ENCODE assay signal across 1 cellular context in the genomic region with DNA sequence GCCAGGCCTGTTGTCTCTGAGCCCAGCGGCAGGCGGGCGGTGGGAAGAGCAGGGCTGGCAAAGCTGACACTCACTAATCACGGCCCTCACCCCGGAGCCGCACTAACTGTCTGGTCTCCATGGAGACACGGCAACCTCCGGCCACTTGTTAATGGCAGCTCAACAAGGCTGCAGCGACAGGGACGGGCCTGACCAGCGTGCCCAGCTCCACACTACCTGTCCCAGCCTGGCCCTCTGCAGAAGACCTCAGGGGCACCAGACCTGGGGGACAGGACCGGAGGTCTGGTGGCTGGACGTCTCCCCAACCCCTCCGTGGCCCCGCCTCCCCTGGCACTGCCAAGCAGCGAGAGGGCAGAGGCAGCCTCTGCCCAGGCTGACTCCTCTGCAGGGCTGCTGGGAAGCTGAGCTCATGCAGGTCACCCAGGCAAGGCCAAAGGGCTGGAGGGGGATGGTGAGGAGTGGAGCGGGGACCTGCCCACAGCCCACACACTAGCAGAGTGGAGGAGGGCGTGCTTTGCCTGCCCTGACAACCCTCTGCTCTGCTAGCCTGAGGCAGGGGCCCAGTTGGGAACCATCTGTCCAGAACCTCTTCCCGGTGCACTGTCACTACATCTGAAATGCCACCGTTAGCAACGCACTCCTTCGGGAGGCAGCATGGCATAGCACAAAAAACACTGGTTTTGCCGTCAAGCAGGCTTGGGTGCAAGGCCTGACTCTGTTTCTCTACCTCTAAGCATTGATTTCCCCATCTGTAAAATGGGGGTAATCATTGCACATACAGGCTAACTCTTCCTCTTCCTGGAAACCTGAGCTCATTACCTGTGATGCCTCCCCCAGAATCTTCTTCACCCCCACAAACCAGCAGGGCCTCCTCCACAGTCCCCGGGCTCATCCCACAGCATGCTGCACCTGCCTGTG.
TF ChIP-seq lines count a peak whose summit lies in the region.

No MANE protein-coding gene starts in this region.

TF ChIP-seq in endothelial cell of umbilical vein, 7 proteins besides CTCF, POLR2A, EP300 and RAD21 (continued from another document):
- TF ChIP-seq POLR2AphosphoS5 (IDR thresholded peaks at IDR 0.05; ENCODE audit: insufficient read depth, low read depth, low read length) (no peak), MYC (IDR thresholded peaks at IDR 0.05; ENCODE audit: low read depth, low read length) (no peak)
